ENCODE assay signal across 23 cellular contexts in genomic region chr15:75590239-75590638, GRCh38. TPM values are rescaled to one million over a fixed set of nuclear protein-coding genes. Genes with fewer than 3 reads are reported as not detected.
DNase-seq lines count a peak whose midpoint lies in the region; ATAC-seq and TF ChIP-seq lines count a peak whose summit lies in the region.
"Had no signal": no experiment of that assay in that cellular context is flagged by ENCODE, and none has a peak within 500 bp of the region (broad histone marks: within the 10 kb centered on the region; RNA-seq: fewer than 3 reads in every experiment).

No MANE protein-coding gene starts in this region.

- TF ChIP-seq CTCF in Peyer's patch (IDR thresholded peaks at IDR 0.05), result no peak

- TF ChIP-seq POLR2A in erythroblast (IDR thresholded peaks at IDR 0.05; ENCODE audit: low read length), result no peak
- TF ChIP-seq POLR2A in Peyer's patch (IDR thresholded peaks at IDR 0.05), result no peak

- H3K27ac ChIP-seq in Peyer's patch, result no peak overlapping the region
- H3K27ac ChIP-seq: BLaER1 treated with 17β-estradiol and CSF1 and Interleukin-3, amounts not matched to agents 10 nM and 100 nM; GM23248 had no signal

- H3K27me3 Mint-ChIP-seq in activated CD4-positive, alpha-beta memory T cell treated with anti-CD3 and anti-CD28 coated beads, Interleukin-2, amount 10 ng/mL, durations not matched to agents 7 days and 5 days, result no peaks in the 10 kb centered on the region
- H3K27me3 Mint-ChIP-seq: CD4-positive, alpha-beta memory T cell had no signal

- H3K4me1 ChIP-seq in Peyer's patch, result no peaks in the 10 kb centered on the region
- H3K4me1 ChIP-seq: BLaER1 treated with 17β-estradiol and CSF1 and Interleukin-3, amounts not matched to agents 10 nM and 100 nM had no signal

- CTCF ChIA-PET in activated CD4-positive, alpha-beta memory T cell treated with anti-CD3 and anti-CD28 coated beads, Interleukin-2, amount 10 ng/mL, durations not matched to agents 7 days and 5 days (lab: Charles Lee), result interaction anchor here (1.7 to 1.8 kb wide), 2 partner anchors 9 to 11 kb away, joined by 5 to 6 read pairs; partner anchors contain the start of gene PTPN9

- peaks cover 7 to 11% of the 10 kb centered on the region in 2 donors for H3K36me3 Mint-ChIP-seq in activated naive CD4-positive, alpha-beta T cell treated with anti-CD3 and anti-CD28 coated beads, Interleukin-2, amount 50 U/mL, for 72 hours
- peaks cover 46% of the 10 kb centered on the region for H3K36me3 Mint-ChIP-seq in activated CD4-positive, alpha-beta memory T cell treated with anti-CD3 and anti-CD28 coated beads, Interleukin-2, amount 10 ng/mL, durations not matched to agents 7 days and 5 days (ENCODE audit: low read depth)

- no peaks in the 10 kb centered on the region for H3K9me3 Mint-ChIP-seq in activated naive CD4-positive, alpha-beta T cell treated with anti-CD3 and anti-CD28 coated beads, Interleukin-2, amount 50 U/mL, for 72 hours
- no peaks in the 10 kb centered on the region for H3K9me3 Mint-ChIP-seq in activated CD4-positive, alpha-beta memory T cell treated with anti-CD3 and anti-CD28 coated beads, Interleukin-2, amount 10 ng/mL, durations not matched to agents 7 days and 5 days
- H3K9me3 Mint-ChIP-seq: CD4-positive, alpha-beta memory T cell; HFFc6 had no signal

- peaks cover 0 to 2% (median 0%) of the 10 kb centered on the region in 3 donors for H3K36me3 ChIP-seq in Peyer's patch

- no peak overlapping the region for H3K4me3 Mint-ChIP-seq in activated CD4-positive, alpha-beta memory T cell treated with anti-CD3 and anti-CD28 coated beads, Interleukin-2, amount 10 ng/mL, durations not matched to agents 7 days and 5 days
- H3K4me3 Mint-ChIP-seq: CD4-positive, alpha-beta memory T cell; H9; HFFc6 had no signal

- no peaks in the 10 kb centered on the region for H3K9me3 ChIP-seq in Peyer's patch
- H3K9me3 ChIP-seq: BLaER1 treated with 17β-estradiol and CSF1 and Interleukin-3, amounts not matched to agents 10 nM and 100 nM had no signal

- ATAC-seq in activated CD4-positive, CD25-positive, alpha-beta regulatory T cell treated with anti-CD3 and anti-CD28 coated beads, Interleukin-2, amount 50 U/mL, for 24 hours, result peak; percentile 60 to 75
- ATAC-seq in activated naive CD4-positive, alpha-beta T cell treated with anti-CD3 and anti-CD28 coated beads, Interleukin-2, amount 50 U/mL, for 72 hours, result peak; percentile 81 to 83
- ATAC-seq: GM12878, PC-3 had no signal

- POLR2A ChIA-PET in activated CD4-positive, alpha-beta memory T cell treated with anti-CD3 and anti-CD28 coated beads, Interleukin-2, amount 10 ng/mL, durations not matched to agents 7 days and 5 days (lab: Charles Lee), result interaction anchor here (0.7 to 2.7 kb wide), 4 partner anchors 11 to 50 kb away, joined by 3 to 12 read pairs (median 8); partner anchors contain the start of genes IMP3, PTPN9 and SNUPN

- peaks cover 23% of the 10 kb centered on the region for H3K4me1 Mint-ChIP-seq in activated CD4-positive, alpha-beta memory T cell treated with anti-CD3 and anti-CD28 coated beads, Interleukin-2, amount 10 ng/mL, durations not matched to agents 7 days and 5 days
- H3K4me1 Mint-ChIP-seq: H9 had no signal

- DNase-seq in activated CD4-positive, CD25-positive, alpha-beta regulatory T cell (lab: John Stamatoyannopoulos, UW), result no peak
- DNase-seq in activated naive CD4-positive, alpha-beta T cell treated with anti-CD3 and anti-CD28 coated beads, Interleukin-2, amount 50 U/mL, for 72 hours (ENCODE audit: low spot score in 2 of 2), result no peak
- no peak for DNase-seq in activated naive CD4-positive, alpha-beta T cell treated with anti-CD3 and anti-CD28 coated beads, Interleukin-2, amount 50 U/mL, for 16 hours
- no peak for DNase-seq in activated CD4-positive, alpha-beta memory T cell treated with anti-CD3 and anti-CD28 coated beads, Interleukin-2, amount 10 ng/mL, durations not matched to agents 7 days and 5 days
- peak; percentile 25 to 68 for DNase-seq in erythroblast (lab: John Stamatoyannopoulos, UW)
- DNase-seq in SW480 (ENCODE audit: low spot score), result no peak
- DNase-seq in Peyer's patch, result no peak
- DNase-seq: 8988T; CD4-positive, alpha-beta memory T cell; DND-41; GM23248; H9; HFFc6; Kasumi-1; NCI-H1694; NCI-H2081 treated with DMSO at 0.1 percent for 48 hours; NCI-H446 treated with DMSO at 0.1 percent for 48 hours; NCI-H526 treated with DMSO at 0.1 percent for 48 hours; PC-3; SIG-M5 had no signal

- H3K4me3 ChIP-seq in Peyer's patch, result no peak overlapping the region
- H3K4me3 ChIP-seq: BLaER1 treated with 17β-estradiol and CSF1 and Interleukin-3, amounts not matched to agents 10 nM and 100 nM; GM12878; GM23248 had no signal

- H3K27ac Mint-ChIP-seq in activated naive CD4-positive, alpha-beta T cell treated with anti-CD3 and anti-CD28 coated beads, Interleukin-2, amount 50 U/mL, for 72 hours, result peak overlapping the region in 1 of 2 donors; percentile 5
- H3K27ac Mint-ChIP-seq in activated CD4-positive, alpha-beta memory T cell treated with anti-CD3 and anti-CD28 coated beads, Interleukin-2, amount 10 ng/mL, durations not matched to agents 7 days and 5 days, result peak overlapping the region; percentile 17
- H3K27ac Mint-ChIP-seq: H9, HFFc6 had no signal

- H3K27me3 ChIP-seq in Peyer's patch, result no peaks in the 10 kb centered on the region
- H3K27me3 ChIP-seq: BLaER1 treated with 17β-estradiol and CSF1 and Interleukin-3, amounts not matched to agents 10 nM and 100 nM had no signal

RNA-seq across cellular contexts. Expression of gene PTPN9, which starts 11.1 kb away (rescaled TPM):
- total RNA-seq in activated naive CD4-positive, alpha-beta T cell treated with anti-CD3 and anti-CD28 coated beads, Interleukin-2, amount 50 U/mL, for 72 hours, result 10 to 100 TPM; 11.6 to 14.4 TPM
- 10 to 100 TPM; 41.4 to 41.6 TPM for total RNA-seq in activated CD4-positive, alpha-beta memory T cell treated with anti-CD3 and anti-CD28 coated beads, Interleukin-2, amount 10 ng/mL, durations not matched to agents 7 days and 5 days
- 10 to 100 TPM; 17.3 to 33.0 (median 28.5) TPM for total RNA-seq in Peyer's patch

RNA-seq across cellular contexts. Expression of gene SNUPN, which starts 35.3 kb away (rescaled TPM):
- total RNA-seq in activated naive CD4-positive, alpha-beta T cell treated with anti-CD3 and anti-CD28 coated beads, Interleukin-2, amount 50 U/mL, for 72 hours, result 10 to 100 TPM; 36.1 to 37.3 TPM
- total RNA-seq in activated CD4-positive, alpha-beta memory T cell treated with anti-CD3 and anti-CD28 coated beads, Interleukin-2, amount 10 ng/mL, durations not matched to agents 7 days and 5 days, result 10 to 100 TPM; 29.6 to 30.9 TPM
- total RNA-seq in Peyer's patch, result 10 to 100 TPM; 11.5 to 32.2 (median 17.4) TPM

RNA-seq across cellular contexts. Expression of gene IMP3, which starts 49.8 kb away (rescaled TPM):
- 10 to 100 TPM; 66.5 to 93.8 TPM for total RNA-seq in activated naive CD4-positive, alpha-beta T cell treated with anti-CD3 and anti-CD28 coated beads, Interleukin-2, amount 50 U/mL, for 72 hours
- 10 to 100 TPM; 72.3 to 75.5 TPM for total RNA-seq in activated CD4-positive, alpha-beta memory T cell treated with anti-CD3 and anti-CD28 coated beads, Interleukin-2, amount 10 ng/mL, durations not matched to agents 7 days and 5 days
- 100 to 1,000 TPM in 3 of 4 donors, 10 to 100 TPM in 1; 96.8 to 133 (median 124) TPM for total RNA-seq in Peyer's patch

RNA-seq across cellular contexts. Expression of gene SNX33, which starts 57.5 kb away (rescaled TPM):
- 1 to 10 TPM; 3.1 to 4.0 TPM for total RNA-seq in activated naive CD4-positive, alpha-beta T cell treated with anti-CD3 and anti-CD28 coated beads, Interleukin-2, amount 50 U/mL, for 72 hours
- 1 to 10 TPM; 1.8 to 1.9 TPM for total RNA-seq in activated CD4-positive, alpha-beta memory T cell treated with anti-CD3 and anti-CD28 coated beads, Interleukin-2, amount 10 ng/mL, durations not matched to agents 7 days and 5 days
- total RNA-seq in Peyer's patch, result 10 to 100 TPM; 35.5 to 53.7 (median 49.5) TPM

Comparison
In these comparisons a context has a peak if more than half of its experiments do, and no peak if none do; other contexts are left out.
1. DNase-seq: peak in erythroblast (2 of 2); none in activated CD4-positive, CD25-positive, alpha-beta regulatory T cell (0 of 4), activated naive CD4-positive, alpha-beta T cell treated with anti-CD3 and anti-CD28 coated beads, Interleukin-2, amount 50 U/mL, for 72 hours (0 of 2), activated naive CD4-positive, alpha-beta T cell treated with anti-CD3 and anti-CD28 coated beads, Interleukin-2, amount 50 U/mL, for 16 hours (single experiment), activated CD4-positive, alpha-beta memory T cell treated with anti-CD3 and anti-CD28 coated beads, Interleukin-2, amount 10 ng/mL, durations not matched to agents 7 days and 5 days (single experiment), SW480 (single experiment) and Peyer's patch (0 of 3).